1 cellular context compared by ENCODE assay signal in genomic region chr15:75687486-75688277, GRCh38.
A peak's percentile ranks its signal among the peaks of the same experiment; 100 is the strongest.
TF ChIP-seq lines count a peak whose summit lies in the region.

No MANE protein-coding gene starts in this region.

TF ChIP-seq in K562, 482 proteins besides CTCF, POLR2A, EP300 and RAD21:
- TF ChIP-seq TFAP4 (CRISPR knock-in tag; IDR thresholded peaks at IDR 0.05; ENCODE audit: borderline replicate concordance), result peak; percentile 34; the same call in 1 of the 2 replicates
- no peak for TF ChIP-seq CTCFL (IDR thresholded peaks at IDR 0.05; ENCODE audit: borderline replicate concordance, insufficient read depth, low read depth, low read length, poor library complexity, severe bottlenecking)
- no peak for TF ChIP-seq MEF2A (IDR thresholded peaks at IDR 0.05; ENCODE audit: control insufficient read depth, low read depth, low read length)
